26 cellular contexts compared by ENCODE assay signal in genomic region chr15:87747106-87747505, GRCh38.
DNase-seq lines count a peak whose midpoint lies in the region; ATAC-seq and TF ChIP-seq lines count a peak whose summit lies in the region.
"Had no signal": no experiment of that assay in that cellular context is flagged by ENCODE, and none has a peak within 500 bp of the region (broad histone marks: within the 10 kb centered on the region; RNA-seq: fewer than 3 reads in every experiment).

No MANE protein-coding gene starts in this region.

- no peak for TF ChIP-seq CTCF in osteoblast (IDR thresholded peaks at IDR 0.05; ENCODE audit: extremely low read depth, low read depth, low read length)

- ATAC-seq in GM18519 (IDR thresholded peaks at IDR 0.05; ENCODE audit: low FRiP score, unreplicated experiment): no peak
- ATAC-seq: Panc1, T-cell had no signal

- no peaks in the 10 kb centered on the region for H3K36me3 ChIP-seq in osteoblast (ENCODE audit: insufficient read depth, low read length)
- H3K36me3 ChIP-seq: BLaER1 treated with 17β-estradiol and CSF1 and Interleukin-3, amounts not matched to agents 10 nM and 100 nM; HAP-1; MG63 had no signal

- no peaks in the 10 kb centered on the region for H3K27me3 ChIP-seq in osteoblast (ENCODE audit: insufficient read depth, low read length)
- H3K27me3 ChIP-seq: MG63 had no signal

- H4K20me1 ChIP-seq in osteoblast (ENCODE audit: insufficient read depth, low read length): no peaks in the 10 kb centered on the region
- H4K20me1 ChIP-seq: BLaER1 treated with 17β-estradiol and CSF1 and Interleukin-3, amounts not matched to agents 10 nM and 100 nM had no signal

- H3K4me1 ChIP-seq in osteoblast (ENCODE audit: insufficient read depth, low read length): peaks cover 14% of the 10 kb centered on the region
- H3K4me1 ChIP-seq: HAP-1 had no signal

- peak overlapping the region; percentile 14 for H2AFZ ChIP-seq in osteoblast (ENCODE audit: low read length)

- H3K4me2 ChIP-seq in osteoblast (ENCODE audit: insufficient read depth, low read length): no peak overlapping the region
- H3K4me2 ChIP-seq: BLaER1 treated with 17β-estradiol and CSF1 and Interleukin-3, amounts not matched to agents 10 nM and 100 nM had no signal

- H3K27ac ChIP-seq in osteoblast (ENCODE audit: low read depth, low read length): no peak overlapping the region
- H3K27ac ChIP-seq: BLaER1 treated with 17β-estradiol and CSF1 and Interleukin-3, amounts not matched to agents 10 nM and 100 nM; RWPE1 had no signal

- DNase-seq in NCI-H1694 treated with DMSO at 0.1 percent for 48 hours (lab: John Stamatoyannopoulos, UW) (peak; percentile 21), NCI-H1694 (lab: John Stamatoyannopoulos, UW) (no peak), COLO668 (lab: John Stamatoyannopoulos, UW; ENCODE audit: unreplicated experiment) (peak; percentile 6), NCI-H774 (lab: John Stamatoyannopoulos, UW) (peak; percentile 11), osteoblast (ENCODE audit: insufficient read length, low spot score, missing footprints) (peak; percentile 49), GF-D8 (lab: John Stamatoyannopoulos, UW) (no peak), AG20443 (ENCODE audit: low spot score) (no peak)
- DNase-seq: AML-193; CD4-positive, alpha-beta T cell; COR-L47; DND-41; GOT3; HFFc6; KG1; MG63; NCI-H146; NCI-H2081 treated with DMSO at 0.1 percent for 48 hours; NCI-H2171; NCI-H82; SHP77; T-cell had no signal

- H3K9me3 ChIP-seq in osteoblast (ENCODE audit: low read depth, low read length): no peaks in the 10 kb centered on the region
- H3K9me3 ChIP-seq: BLaER1 treated with 17β-estradiol and CSF1 and Interleukin-3, amounts not matched to agents 10 nM and 100 nM; MG63 had no signal

- H3K4me3 ChIP-seq in osteoblast (ENCODE audit: insufficient read depth, low read length): no peak overlapping the region
- H3K4me3 ChIP-seq: BLaER1 treated with 17β-estradiol and CSF1 and Interleukin-3, amounts not matched to agents 10 nM and 100 nM; HAP-1; MG63 had no signal

- H3K79me2 ChIP-seq in osteoblast (ENCODE audit: insufficient read depth, low read length): no peaks in the 10 kb centered on the region

Comparison
In these comparisons a context has a peak if more than half of its experiments do, and no peak if none do; other contexts are left out.
1. DNase-seq: peak in NCI-H1694 treated with DMSO at 0.1 percent for 48 hours (single experiment), COLO668 (single experiment), NCI-H774 (single experiment) and osteoblast (single experiment); none in NCI-H1694 (single experiment), GF-D8 (single experiment) and AG20443 (single experiment).